7 cellular contexts compared by ENCODE assay signal in genomic region chr19:50723069-50723468, GRCh38. TPM values are rescaled to one million over a fixed set of nuclear protein-coding genes. Genes with fewer than 3 reads are reported as not detected.
DNase-seq lines count a peak whose midpoint lies in the region; ATAC-seq and TF ChIP-seq lines count a peak whose summit lies in the region.

Gene CLEC11A, plus strand, starts transcription at chr19:50723364. Its CDS starts 162 bp downstream, at chr19:50723526.

- H3K4me3 Mint-ChIP-seq in WTC11: peak within 1 kb of the TSS; percentile 89

- CTCF ChIA-PET in WTC11 (lab: Charles Lee): interaction anchor here (0.8 to 6.7 kb wide), 14 partner anchors 15 to 371 kb away, joined by 3 to 195 read pairs (median 6); partner anchors contain the start of gene JOSD2

- no peaks in the 10 kb centered on the region for H3K9me3 Mint-ChIP-seq in WTC11

- in situ Hi-C loops in gastrocnemius medialis (cut with MboI; ENCODE audit: low sequenced_read_pairs in 4 of 4): no loop called here

- peaks cover 54% of the 10 kb centered on the region for H3K4me1 Mint-ChIP-seq in WTC11

- ATAC-seq in WTC11: no peak
- peak in 1 of 2 donors; percentile 27 for ATAC-seq in left cardiac atrium
- ATAC-seq in gastrocnemius medialis: no peak
- ATAC-seq in HG02610 (IDR thresholded peaks at IDR 0.05; ENCODE audit: unreplicated experiment): no peak

- H3K9me3 ChIP-seq in gastrocnemius medialis: no peaks in the 10 kb centered on the region

- H3K4me3 ChIP-seq in HL-60 (replicated peaks; ENCODE audit: insufficient read depth, low read length) (peak within 1 kb of the TSS; percentile 68), gastrocnemius medialis (peak within 1 kb of the TSS; percentile 51 to 58 (median 56))

- DNase-seq in HL-60 (ENCODE audit: low read depth in 1 of 2, low spot score in 1 of 2): peak; percentile 51 to 73
- no peak for DNase-seq in WTC11 (ENCODE audit: low spot score)
- DNase-seq in left cardiac atrium: peak; percentile 75
- DNase-seq in gastrocnemius medialis: no peak
- DNase-seq in NCI-H1417 (lab: John Stamatoyannopoulos, UW): no peak
- DNase-seq in NCI-H146 (lab: John Stamatoyannopoulos, UW): no peak

- no peaks in the 10 kb centered on the region for H3K36me3 Mint-ChIP-seq in WTC11

- no peak within 1 kb of the TSS for H3K27ac Mint-ChIP-seq in WTC11

- peaks cover 0 to 16% of the 10 kb centered on the region in 2 donors for H3K4me1 ChIP-seq in gastrocnemius medialis

- H3K27me3 ChIP-seq in HL-60 (ENCODE audit: insufficient read depth, poor library complexity, severe bottlenecking) (peaks cover 33% of the 10 kb centered on the region), gastrocnemius medialis (peaks cover 19 to 62% (median 52%) of the 10 kb centered on the region in 3 donors)

- H3K36me3 ChIP-seq in gastrocnemius medialis: no peaks in the 10 kb centered on the region

- no peak for TF ChIP-seq CTCF in HL-60 (IDR thresholded peaks at IDR 0.05; ENCODE audit: insufficient read depth, low read length)
- no peak for TF ChIP-seq CTCF in WTC11 (IDR thresholded peaks at IDR 0.05)
- no peak for TF ChIP-seq CTCF in gastrocnemius medialis (IDR thresholded peaks at IDR 0.05 in 4 of 5, conservative IDR thresholded peaks at IDR 0.05 in 1 of 5)

- H3K27me3 Mint-ChIP-seq in WTC11 (ENCODE audit: low read depth): peaks cover 38% of the 10 kb centered on the region

- TF ChIP-seq POLR2A in gastrocnemius medialis (IDR thresholded peaks at IDR 0.05): no peak

- intact Hi-C loops in left cardiac atrium (cut with DNase I) (no loop called here), gastrocnemius medialis (cut with DNase I; ENCODE audit: low total_unique reads) (no loop called here)

- H3K27ac ChIP-seq in HL-60 (replicated peaks) (peak within 1 kb of the TSS; percentile 73), gastrocnemius medialis (peak within 1 kb of the TSS in 3 of 4 donors; percentile 16 to 46 (median 21))

- POLR2A ChIA-PET in WTC11 (lab: Charles Lee): no interaction called here

TF ChIP-seq in WTC11, 78 proteins besides CTCF, POLR2A, EP300 and RAD21:
- no peak for TF ChIP-seq E2F5 (CRISPR knock-in tag; IDR thresholded peaks at IDR 0.05)
- no peak for TF ChIP-seq MAX (CRISPR knock-in tag; IDR thresholded peaks at IDR 0.05)
- no peak for TF ChIP-seq KAT7 (CRISPR knock-in tag; IDR thresholded peaks at IDR 0.05; ENCODE audit: borderline replicate concordance)
- no peak for TF ChIP-seq SMAD3 (CRISPR knock-in tag; IDR thresholded peaks at IDR 0.05; ENCODE audit: borderline replicate concordance)
- TF ChIP-seq AFF4 (CRISPR knock-in tag; IDR thresholded peaks at IDR 0.05; ENCODE audit: borderline replicate concordance): no peak
- no peak for TF ChIP-seq ZNF532 (CRISPR knock-in tag; IDR thresholded peaks at IDR 0.05; ENCODE audit: borderline replicate concordance)
- TF ChIP-seq ERG (CRISPR knock-in tag; IDR thresholded peaks at IDR 0.05): no peak
- no peak for TF ChIP-seq USF2 (CRISPR knock-in tag; IDR thresholded peaks at IDR 0.05)
- TF ChIP-seq ZBTB43 (CRISPR knock-in tag; IDR thresholded peaks at IDR 0.05): no peak
- no peak for TF ChIP-seq ZNF423 (CRISPR knock-in tag; IDR thresholded peaks at IDR 0.05)

RNA-seq across cellular contexts. Expression of gene CLEC11A, which starts in this region (rescaled TPM):
- 7.6 to 9.5 TPM (median 8.2 TPM) in 3 replicates for total RNA-seq in WTC11 (2021)
- 1 to 10 TPM; 8.4 to 9.6 TPM for total RNA-seq in left cardiac atrium
- 1 to 10 TPM; 2.1 to 5.0 (median 2.7) TPM for total RNA-seq in gastrocnemius medialis

Comparison
In these comparisons a context has a peak if more than half of its experiments do, and no peak if none do; other contexts are left out.
1. DNase-seq: peak in HL-60 (2 of 2) and left cardiac atrium (single experiment); none in WTC11 (single experiment), gastrocnemius medialis (0 of 2), NCI-H1417 (0 of 3) and NCI-H146 (single experiment).